Comparison of ENCODE assay signal across 1 cellular context in the genomic region with DNA sequence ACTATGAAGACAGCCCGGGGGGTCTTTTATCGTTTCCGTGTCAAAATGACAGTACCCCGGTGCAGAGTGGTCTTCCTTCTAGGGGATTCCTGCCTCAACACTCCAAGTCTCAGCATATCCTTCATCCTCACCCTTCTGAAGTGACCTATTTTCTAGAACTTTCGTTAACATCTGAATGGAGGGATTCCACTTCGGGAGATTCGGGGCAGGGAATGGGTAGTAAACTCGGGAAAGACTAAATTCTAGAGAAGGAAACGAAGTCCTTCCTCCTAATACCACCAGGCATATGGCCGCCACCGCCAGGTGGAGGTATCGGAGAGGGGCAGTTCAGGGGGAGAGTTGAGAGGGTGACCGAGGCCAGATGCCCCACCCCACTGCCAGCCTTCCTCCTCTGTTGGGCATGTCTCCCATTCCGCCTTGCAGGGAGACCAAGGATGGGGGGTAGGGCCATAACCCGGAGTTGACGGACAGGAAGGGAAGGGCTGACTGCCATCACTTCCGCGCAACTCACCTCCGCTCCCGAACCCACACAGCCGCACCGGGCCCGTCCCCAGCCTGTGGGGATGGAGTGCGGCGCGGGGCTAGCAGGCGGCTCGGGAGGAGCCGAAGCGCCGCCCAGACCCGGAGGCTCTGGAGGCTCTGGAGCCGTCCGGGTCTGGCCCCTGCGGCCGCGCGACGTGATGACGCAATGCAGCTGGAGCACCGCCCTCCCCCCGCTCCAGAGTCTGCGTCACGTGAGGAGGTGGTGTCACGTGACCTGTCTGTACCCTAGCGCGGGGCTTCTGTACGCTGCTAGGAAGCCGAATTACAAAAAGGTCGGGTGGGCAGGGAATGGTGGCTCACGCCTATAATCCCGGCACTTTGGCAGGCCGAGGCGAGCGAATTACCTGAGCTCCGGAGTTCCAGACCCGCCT.
TF ChIP-seq lines count a peak whose summit lies in the region.

Gene KLHL12, minus strand, starts transcription at position 657 of the 914 bp plus-strand sequence. CDS start 2,072 bp downstream, outside the sequence.

TF ChIP-seq in HepG2, 621 proteins besides CTCF, POLR2A, EP300 and RAD21 (continued from another document and continues in another):
- peak; percentile 64; the same call in 1 of the 2 replicates for TF ChIP-seq ZNF280B (CRISPR knock-in tag; IDR thresholded peaks at IDR 0.05; ENCODE audit: borderline replicate concordance)
- TF ChIP-seq ZNF180 (CRISPR knock-in tag; IDR thresholded peaks at IDR 0.05; ENCODE audit: borderline replicate concordance, low read depth), result no peak
- no peak for TF ChIP-seq RFX3 (CRISPR knock-in tag; IDR thresholded peaks at IDR 0.05)
- TF ChIP-seq ZNF883 (CRISPR knock-in tag; IDR thresholded peaks at IDR 0.05; ENCODE audit: not compliant biosample characterization), result peak; percentile 84
- TF ChIP-seq HOXA9 (CRISPR knock-in tag; IDR thresholded peaks at IDR 0.05; ENCODE audit: borderline replicate concordance), result no peak
- TF ChIP-seq HMG20A (CRISPR knock-in tag; IDR thresholded peaks at IDR 0.05; ENCODE audit: borderline replicate concordance), result 0 out of 2 replicates have a peak, but pooled peaks have one; percentile 23
- TF ChIP-seq, protein P1, sequence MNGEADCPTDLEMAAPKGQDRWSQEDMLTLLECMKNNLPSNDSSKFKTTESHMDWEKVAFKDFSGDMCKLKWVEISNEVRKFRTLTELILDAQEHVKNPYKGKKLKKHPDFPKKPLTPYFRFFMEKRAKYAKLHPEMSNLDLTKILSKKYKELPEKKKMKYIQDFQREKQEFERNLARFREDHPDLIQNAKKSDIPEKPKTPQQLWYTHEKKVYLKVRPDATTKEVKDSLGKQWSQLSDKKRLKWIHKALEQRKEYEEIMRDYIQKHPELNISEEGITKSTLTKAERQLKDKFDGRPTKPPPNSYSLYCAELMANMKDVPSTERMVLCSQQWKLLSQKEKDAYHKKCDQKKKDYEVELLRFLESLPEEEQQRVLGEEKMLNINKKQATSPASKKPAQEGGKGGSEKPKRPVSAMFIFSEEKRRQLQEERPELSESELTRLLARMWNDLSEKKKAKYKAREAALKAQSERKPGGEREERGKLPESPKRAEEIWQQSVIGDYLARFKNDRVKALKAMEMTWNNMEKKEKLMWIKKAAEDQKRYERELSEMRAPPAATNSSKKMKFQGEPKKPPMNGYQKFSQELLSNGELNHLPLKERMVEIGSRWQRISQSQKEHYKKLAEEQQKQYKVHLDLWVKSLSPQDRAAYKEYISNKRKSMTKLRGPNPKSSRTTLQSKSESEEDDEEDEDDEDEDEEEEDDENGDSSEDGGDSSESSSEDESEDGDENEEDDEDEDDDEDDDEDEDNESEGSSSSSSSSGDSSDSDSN (CRISPR knock-in tag; IDR thresholded peaks at IDR 0.05), result peak; percentile 97
- TF ChIP-seq, protein P2, sequence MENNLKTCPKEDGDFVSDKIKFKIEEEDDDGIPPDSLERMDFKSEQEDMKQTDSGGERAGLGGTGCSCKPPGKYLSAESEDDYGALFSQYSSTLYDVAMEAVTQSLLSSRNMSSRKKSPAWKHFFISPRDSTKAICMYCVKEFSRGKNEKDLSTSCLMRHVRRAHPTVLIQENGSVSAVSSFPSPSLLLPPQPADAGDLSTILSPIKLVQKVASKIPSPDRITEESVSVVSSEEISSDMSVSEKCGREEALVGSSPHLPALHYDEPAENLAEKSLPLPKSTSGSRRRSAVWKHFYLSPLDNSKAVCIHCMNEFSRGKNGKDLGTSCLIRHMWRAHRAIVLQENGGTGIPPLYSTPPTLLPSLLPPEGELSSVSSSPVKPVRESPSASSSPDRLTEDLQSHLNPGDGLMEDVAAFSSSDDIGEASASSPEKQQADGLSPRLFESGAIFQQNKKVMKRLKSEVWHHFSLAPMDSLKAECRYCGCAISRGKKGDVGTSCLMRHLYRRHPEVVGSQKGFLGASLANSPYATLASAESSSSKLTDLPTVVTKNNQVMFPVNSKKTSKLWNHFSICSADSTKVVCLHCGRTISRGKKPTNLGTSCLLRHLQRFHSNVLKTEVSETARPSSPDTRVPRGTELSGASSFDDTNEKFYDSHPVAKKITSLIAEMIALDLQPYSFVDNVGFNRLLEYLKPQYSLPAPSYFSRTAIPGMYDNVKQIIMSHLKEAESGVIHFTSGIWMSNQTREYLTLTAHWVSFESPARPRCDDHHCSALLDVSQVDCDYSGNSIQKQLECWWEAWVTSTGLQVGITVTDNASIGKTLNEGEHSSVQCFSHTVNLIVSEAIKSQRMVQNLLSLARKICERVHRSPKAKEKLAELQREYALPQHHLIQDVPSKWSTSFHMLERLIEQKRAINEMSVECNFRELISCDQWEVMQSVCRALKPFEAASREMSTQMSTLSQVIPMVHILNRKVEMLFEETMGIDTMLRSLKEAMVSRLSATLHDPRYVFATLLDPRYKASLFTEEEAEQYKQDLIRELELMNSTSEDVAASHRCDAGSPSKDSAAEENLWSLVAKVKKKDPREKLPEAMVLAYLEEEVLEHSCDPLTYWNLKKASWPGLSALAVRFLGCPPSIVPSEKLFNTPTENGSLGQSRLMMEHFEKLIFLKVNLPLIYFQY (CRISPR knock-in tag; IDR thresholded peaks at IDR 0.05; ENCODE audit: borderline replicate concordance), result peak; percentile 97
- TF ChIP-seq, protein P3, sequence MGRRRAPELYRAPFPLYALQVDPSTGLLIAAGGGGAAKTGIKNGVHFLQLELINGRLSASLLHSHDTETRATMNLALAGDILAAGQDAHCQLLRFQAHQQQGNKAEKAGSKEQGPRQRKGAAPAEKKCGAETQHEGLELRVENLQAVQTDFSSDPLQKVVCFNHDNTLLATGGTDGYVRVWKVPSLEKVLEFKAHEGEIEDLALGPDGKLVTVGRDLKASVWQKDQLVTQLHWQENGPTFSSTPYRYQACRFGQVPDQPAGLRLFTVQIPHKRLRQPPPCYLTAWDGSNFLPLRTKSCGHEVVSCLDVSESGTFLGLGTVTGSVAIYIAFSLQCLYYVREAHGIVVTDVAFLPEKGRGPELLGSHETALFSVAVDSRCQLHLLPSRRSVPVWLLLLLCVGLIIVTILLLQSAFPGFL (CRISPR knock-in tag; IDR thresholded peaks at IDR 0.05), result no peak
- peak; percentile 85 for TF ChIP-seq ZNF558 (CRISPR knock-in tag; IDR thresholded peaks at IDR 0.05; ENCODE audit: borderline replicate concordance)
- TF ChIP-seq ZNF430 (CRISPR knock-in tag; IDR thresholded peaks at IDR 0.05), result peak; percentile 70; the same call in 1 of the 2 replicates
- peak; percentile 72; the same call in 1 of the 2 replicates for TF ChIP-seq MEF2D (CRISPR knock-in tag; IDR thresholded peaks at IDR 0.05)
- peak; percentile 88; the same call in 1 of the 2 replicates for TF ChIP-seq ZBTB3 (CRISPR knock-in tag; IDR thresholded peaks at IDR 0.05; ENCODE audit: borderline replicate concordance, low read depth)
- TF ChIP-seq ZNF263 (CRISPR knock-in tag; IDR thresholded peaks at IDR 0.05), result peak; percentile 83; the same call in 1 of the 2 replicates
- peak; percentile 99 for TF ChIP-seq BHLHE40 (IDR thresholded peaks at IDR 0.05; ENCODE audit: low read length)
- TF ChIP-seq FOSL1 (CRISPR knock-in tag; IDR thresholded peaks at IDR 0.05; ENCODE audit: borderline replicate concordance), result no peak
- TF ChIP-seq ZNF33B (CRISPR knock-in tag; IDR thresholded peaks at IDR 0.05), result 0 out of 2 replicates have a peak, but pooled peaks have one; percentile 23
- no peak for TF ChIP-seq HOXA7 (CRISPR knock-in tag; IDR thresholded peaks at IDR 0.05)
- TF ChIP-seq MTF2 (CRISPR knock-in tag; IDR thresholded peaks at IDR 0.05; ENCODE audit: borderline replicate concordance), result peak; percentile 78; the same call in 1 of the 2 replicates
- TF ChIP-seq NR2F6 (IDR thresholded peaks at IDR 0.05), result no peak
- peak; percentile 74 for TF ChIP-seq NR2F6 (CRISPR knock-in tag; IDR thresholded peaks at IDR 0.05)
- peak; percentile 83 for TF ChIP-seq YY1 (IDR thresholded peaks at IDR 0.05; ENCODE audit: insufficient read depth, insufficient replicate concordance, low read depth, low read length)
- peak; percentile 77 for TF ChIP-seq ZNF12 (CRISPR knock-in tag; IDR thresholded peaks at IDR 0.05)
- peak; percentile 96 for TF ChIP-seq GMEB1 (CRISPR knock-in tag; IDR thresholded peaks at IDR 0.05; ENCODE audit: borderline replicate concordance)
- TF ChIP-seq ZNF253 (CRISPR knock-in tag; IDR thresholded peaks at IDR 0.05; ENCODE audit: borderline replicate concordance), result no peak; the same call in 1 of the 2 replicates
- TF ChIP-seq KAT2B (IDR thresholded peaks at IDR 0.05; ENCODE audit: borderline replicate concordance, low read depth, low read length), result no peak
- TF ChIP-seq KDM1A (CRISPR knock-in tag; IDR thresholded peaks at IDR 0.05), result peak; percentile 75
- TF ChIP-seq ZNF777 (CRISPR knock-in tag; IDR thresholded peaks at IDR 0.05), result no peak
- no peak for TF ChIP-seq CC2D1A (CRISPR knock-in tag; IDR thresholded peaks at IDR 0.05)
- TF ChIP-seq TRIM24 (CRISPR knock-in tag; IDR thresholded peaks at IDR 0.05), result no peak
- TF ChIP-seq ZSCAN12 (CRISPR knock-in tag; IDR thresholded peaks at IDR 0.05), result no peak
- TF ChIP-seq TCF7L2 (IDR thresholded peaks at IDR 0.05; ENCODE audit: low read depth, low read length), result no peak
- peak; percentile 73; the same call in 1 of the 2 replicates for TF ChIP-seq ZNF264 (CRISPR knock-in tag; IDR thresholded peaks at IDR 0.05)
- TF ChIP-seq MEIS2 (CRISPR knock-in tag; IDR thresholded peaks at IDR 0.05), result peak; percentile 69; the same call in 1 of the 2 replicates
- TF ChIP-seq WIZ (CRISPR knock-in tag; IDR thresholded peaks at IDR 0.05), result peak; percentile 88
- peak; percentile 74 for TF ChIP-seq CBX1 (IDR thresholded peaks at IDR 0.05; ENCODE audit: low read depth)
- peak; percentile 76; the same call in 1 of the 2 replicates for TF ChIP-seq MEIS1 (CRISPR knock-in tag; IDR thresholded peaks at IDR 0.05; ENCODE audit: borderline replicate concordance)
- peak; percentile 84 for TF ChIP-seq ZSCAN21 (CRISPR knock-in tag; IDR thresholded peaks at IDR 0.05; ENCODE audit: borderline replicate concordance)
- no peak; the same call in 1 of the 2 replicates for TF ChIP-seq ZNF780A (CRISPR knock-in tag; IDR thresholded peaks at IDR 0.05)
- no peak for TF ChIP-seq ZNF562 (CRISPR knock-in tag; IDR thresholded peaks at IDR 0.05; ENCODE audit: borderline replicate concordance)
- TF ChIP-seq HNRNPH1 (optimal IDR thresholded peaks at IDR 0.05; ENCODE audit: low read depth, low read length), result peak; percentile 68
- peak; percentile 48; the same call in 1 of the 2 replicates for TF ChIP-seq RELA (CRISPR knock-in tag; IDR thresholded peaks at IDR 0.05)
- peak; percentile 79 for TF ChIP-seq ZNF543 (CRISPR knock-in tag; IDR thresholded peaks at IDR 0.05)
- TF ChIP-seq MTA3 (CRISPR knock-in tag; IDR thresholded peaks at IDR 0.05), result no peak
- TF ChIP-seq TEAD2 (CRISPR knock-in tag; IDR thresholded peaks at IDR 0.05), result no peak
- no peak for TF ChIP-seq FLYWCH1 (CRISPR knock-in tag; IDR thresholded peaks at IDR 0.05)
- TF ChIP-seq, protein P4, sequence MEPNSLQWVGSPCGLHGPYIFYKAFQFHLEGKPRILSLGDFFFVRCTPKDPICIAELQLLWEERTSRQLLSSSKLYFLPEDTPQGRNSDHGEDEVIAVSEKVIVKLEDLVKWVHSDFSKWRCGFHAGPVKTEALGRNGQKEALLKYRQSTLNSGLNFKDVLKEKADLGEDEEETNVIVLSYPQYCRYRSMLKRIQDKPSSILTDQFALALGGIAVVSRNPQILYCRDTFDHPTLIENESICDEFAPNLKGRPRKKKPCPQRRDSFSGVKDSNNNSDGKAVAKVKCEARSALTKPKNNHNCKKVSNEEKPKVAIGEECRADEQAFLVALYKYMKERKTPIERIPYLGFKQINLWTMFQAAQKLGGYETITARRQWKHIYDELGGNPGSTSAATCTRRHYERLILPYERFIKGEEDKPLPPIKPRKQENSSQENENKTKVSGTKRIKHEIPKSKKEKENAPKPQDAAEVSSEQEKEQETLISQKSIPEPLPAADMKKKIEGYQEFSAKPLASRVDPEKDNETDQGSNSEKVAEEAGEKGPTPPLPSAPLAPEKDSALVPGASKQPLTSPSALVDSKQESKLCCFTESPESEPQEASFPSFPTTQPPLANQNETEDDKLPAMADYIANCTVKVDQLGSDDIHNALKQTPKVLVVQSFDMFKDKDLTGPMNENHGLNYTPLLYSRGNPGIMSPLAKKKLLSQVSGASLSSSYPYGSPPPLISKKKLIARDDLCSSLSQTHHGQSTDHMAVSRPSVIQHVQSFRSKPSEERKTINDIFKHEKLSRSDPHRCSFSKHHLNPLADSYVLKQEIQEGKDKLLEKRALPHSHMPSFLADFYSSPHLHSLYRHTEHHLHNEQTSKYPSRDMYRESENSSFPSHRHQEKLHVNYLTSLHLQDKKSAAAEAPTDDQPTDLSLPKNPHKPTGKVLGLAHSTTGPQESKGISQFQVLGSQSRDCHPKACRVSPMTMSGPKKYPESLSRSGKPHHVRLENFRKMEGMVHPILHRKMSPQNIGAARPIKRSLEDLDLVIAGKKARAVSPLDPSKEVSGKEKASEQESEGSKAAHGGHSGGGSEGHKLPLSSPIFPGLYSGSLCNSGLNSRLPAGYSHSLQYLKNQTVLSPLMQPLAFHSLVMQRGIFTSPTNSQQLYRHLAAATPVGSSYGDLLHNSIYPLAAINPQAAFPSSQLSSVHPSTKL (CRISPR knock-in tag; IDR thresholded peaks at IDR 0.05), result peak; percentile 75
- TF ChIP-seq ZNF501 (CRISPR knock-in tag; IDR thresholded peaks at IDR 0.05), result peak; percentile 79
- no peak for TF ChIP-seq MATR3 (CRISPR knock-in tag; IDR thresholded peaks at IDR 0.05)
